In the genomic region with DNA sequence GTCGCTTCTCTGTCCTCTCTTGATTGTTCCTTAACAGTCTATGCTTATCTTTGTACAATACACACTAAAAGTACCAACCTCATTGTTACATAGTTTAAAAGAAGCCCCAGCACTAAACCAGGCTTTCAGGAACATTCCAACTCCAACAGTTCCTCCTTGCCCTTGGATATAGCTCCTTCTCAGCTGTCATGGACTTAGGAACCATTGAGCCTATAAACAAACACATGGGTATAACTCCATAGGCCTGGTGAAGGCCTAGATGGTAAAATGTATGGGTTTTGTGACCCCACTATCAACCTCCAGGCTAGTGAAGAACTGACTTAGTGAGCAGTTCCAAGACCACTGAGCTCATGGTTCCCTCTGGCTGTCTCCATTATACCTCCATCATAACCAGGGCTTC, we compare ENCODE assay signal across 22 cellular contexts.
"Had no signal": no experiment of that assay in that cellular context is flagged by ENCODE, and none has a peak within 500 bp of the region (broad histone marks: within the 10 kb centered on the region; RNA-seq: fewer than 3 reads in every experiment).

No MANE protein-coding gene starts in this region.

- H3K9me3 ChIP-seq: ascending aorta, body of pancreas, Peyer's patch, SJCRH30, SK-N-SH had no signal

- H3K4me3 Mint-ChIP-seq: activated CD8-positive, alpha-beta memory T cell treated with anti-CD3 and anti-CD28 coated beads, Interleukin-2, amount 10 ng/mL, durations not matched to agents 7 days and 5 days; activated T-cell treated with anti-CD3 and anti-CD28 coated beads, Interleukin-2, amount 50 U/mL, for 4 hours had no signal

- H3K27ac ChIP-seq: ascending aorta, body of pancreas, Peyer's patch, RWPE1, SJCRH30 had no signal

- H3K36me3 ChIP-seq: ascending aorta, Peyer's patch, SJCRH30 had no signal

- H3K4me1 ChIP-seq: body of pancreas, SJCRH30 had no signal

- H3K27me3 ChIP-seq: ascending aorta, body of pancreas, Peyer's patch had no signal

- H3K4me3 ChIP-seq: ascending aorta, body of pancreas, Peyer's patch, SJCRH30 had no signal

- H3K36me3 Mint-ChIP-seq: activated CD8-positive, alpha-beta memory T cell treated with anti-CD3 and anti-CD28 coated beads, Interleukin-2, amount 10 ng/mL, durations not matched to agents 7 days and 5 days had no signal

- FAIRE-seq: bronchial epithelial cell had no signal

- ATAC-seq: activated CD4-positive, CD25-positive, alpha-beta regulatory T cell treated with anti-CD3 and anti-CD28 coated beads, Interleukin-2, amount 50 U/mL, for 24 hours; activated CD8-positive, alpha-beta memory T cell treated with anti-CD3 and anti-CD28 coated beads, Interleukin-2, amount 10 ng/mL, durations not matched to agents 7 days and 5 days; activated T-cell treated with anti-CD3 and anti-CD28 coated beads, Interleukin-2, amount 50 U/mL, for 4 hours; body of pancreas had no signal

- H3K27ac Mint-ChIP-seq: activated CD8-positive, alpha-beta memory T cell treated with anti-CD3 and anti-CD28 coated beads, Interleukin-2, amount 10 ng/mL, durations not matched to agents 7 days and 5 days had no signal

- DNase-seq: activated CD4-positive, alpha-beta T cell treated with anti-CD3 and anti-CD28 coated beads for 48 hours; activated CD4-positive, alpha-beta T cell treated with anti-CD3 and anti-CD28 coated beads, Interleukin-2, amount 50 U/mL, for 48 hours; activated CD8-positive, alpha-beta memory T cell treated with anti-CD3 and anti-CD28 coated beads, Interleukin-2, amount 10 ng/mL, durations not matched to agents 7 days and 5 days; activated gamma-delta T cell treated with Interleukin-2 at 50 U/mL for 16 hours; activated naive CD4-positive, alpha-beta T cell treated with anti-CD3 and anti-CD28 coated beads, Interleukin-2, amount 50 U/mL, for 16 hours; activated T-cell treated with anti-CD3 and anti-CD28 coated beads, Interleukin-2, amount 50 U/mL, for 4 hours; amniotic stem cell; body of pancreas; NCI-H1105 treated with DMSO at 0.1 percent for 48 hours; NCI-H1436 treated with DMSO at 0.1 percent for 48 hours; NCI-H187 treated with DMSO at 0.1 percent for 48 hours; NCI-H2081 treated with DMSO at 0.1 percent for 48 hours; NCI-H446; NCI-H524; Peyer's patch; Right ventricle myocardium superior; SJCRH30; SK-N-SH had no signal

- H3K27me3 Mint-ChIP-seq: activated CD8-positive, alpha-beta memory T cell treated with anti-CD3 and anti-CD28 coated beads, Interleukin-2, amount 10 ng/mL, durations not matched to agents 7 days and 5 days had no signal
